Comparison of ENCODE assay signal across 9 cellular contexts in genomic region chr2:231514951-231515297, GRCh38. TPM values are rescaled to one million over a fixed set of nuclear protein-coding genes. Genes with fewer than 3 reads are reported as not detected.
DNase-seq lines count a peak whose midpoint lies in the region; TF ChIP-seq lines count a peak whose summit lies in the region.
"Had no signal": no experiment of that assay in that cellular context is flagged by ENCODE, and none has a peak within 500 bp of the region (broad histone marks: within the 10 kb centered on the region; RNA-seq: fewer than 3 reads in every experiment).

No MANE protein-coding gene starts in this region.

- TF ChIP-seq CTCF in OCI-LY3 (IDR thresholded peaks at IDR 0.05; ENCODE audit: low read depth, low read length) (no peak), epithelial cell of esophagus (IDR thresholded peaks at IDR 0.05; ENCODE audit: insufficient read depth, low read depth, low read length, missing control alignments) (no peak), parathyroid adenoma (IDR thresholded peaks at IDR 0.05) (no peak)

- H3K79me2 ChIP-seq in OCI-LY3 (ENCODE audit: low read length), result no peaks in the 10 kb centered on the region
- no peaks in the 10 kb centered on the region for H3K79me2 ChIP-seq in parathyroid adenoma

- H3K4me2 ChIP-seq in OCI-LY3 (ENCODE audit: low read length) (peak overlapping the region; percentile 82), parathyroid adenoma (ENCODE audit: low read length) (peak overlapping the region; percentile 99)

- H3K9me3 ChIP-seq in ES-I3 (ENCODE audit: control insufficient read depth, insufficient read depth, low read length), result no peaks in the 10 kb centered on the region
- no peaks in the 10 kb centered on the region for H3K9me3 ChIP-seq in OCI-LY3 (ENCODE audit: insufficient read depth, low read length)
- H3K9me3 ChIP-seq in parathyroid adenoma (ENCODE audit: control insufficient read depth, low read length), result peaks cover 4% of the 10 kb centered on the region

- H2AFZ ChIP-seq in OCI-LY3 (ENCODE audit: low read depth, low read length) (peak overlapping the region; percentile 35; the same call in 1 of the 2 replicates), parathyroid adenoma (peak overlapping the region; percentile 97)

- no peaks in the 10 kb centered on the region for H3K36me3 ChIP-seq in ES-I3 (ENCODE audit: insufficient read depth, low read length)
- no peaks in the 10 kb centered on the region for H3K36me3 ChIP-seq in OCI-LY3 (replicated peaks; ENCODE audit: low read depth, low read length)
- H3K36me3 ChIP-seq in parathyroid adenoma (ENCODE audit: control insufficient read depth, insufficient read depth, low read length), result no peaks in the 10 kb centered on the region

- H3K4me3 ChIP-seq in OCI-LY3 (ENCODE audit: low read length) (peak overlapping the region; percentile 84), epithelial cell of esophagus (ENCODE audit: low read length) (peak overlapping the region; percentile 70), parathyroid adenoma (ENCODE audit: low read depth, low read length) (peak overlapping the region; percentile 87)

- DNase-seq in epithelial cell of esophagus (ENCODE audit: low read depth), result no peak
- no peak for DNase-seq in stimulated activated CD4-positive, alpha-beta T cell treated with anti-CD3 and anti-CD28 coated beads, Interleukin-4, amount 100 ng/mL, for 4 hours
- no peak for DNase-seq in iPS-NIHi11 (ENCODE audit: low spot score)
- no peak for DNase-seq in caudate nucleus (lab: John Stamatoyannopoulos, UW)
- DNase-seq in mucosa of gallbladder (ENCODE audit: low spot score), result no peak

- H4K20me1 ChIP-seq in OCI-LY3 (ENCODE audit: insufficient read depth, low read length), result no peaks in the 10 kb centered on the region

- H3K27ac ChIP-seq in OCI-LY3 (ENCODE audit: low read length) (no peak overlapping the region), parathyroid adenoma (peak overlapping the region; percentile 91), caudate nucleus (ENCODE audit: low read depth, low read length) (no peak overlapping the region)

- peaks cover 11% of the 10 kb centered on the region for H3K4me1 ChIP-seq in ES-I3 (ENCODE audit: insufficient read depth, low read length)
- peaks cover 11% of the 10 kb centered on the region for H3K4me1 ChIP-seq in OCI-LY3 (ENCODE audit: low read length)
- H3K4me1 ChIP-seq in parathyroid adenoma, result peaks cover 2% of the 10 kb centered on the region

- H3K9ac ChIP-seq in ES-I3 (ENCODE audit: low read depth, low read length) (peak overlapping the region; percentile 53), OCI-LY3 (ENCODE audit: low read length) (peak overlapping the region; percentile 65; the same call in 1 of the 2 replicates), parathyroid adenoma (no peak overlapping the region)

- no peaks in the 10 kb centered on the region for H3K27me3 ChIP-seq in OCI-LY3 (ENCODE audit: low read depth, low read length)
- no peaks in the 10 kb centered on the region for H3K27me3 ChIP-seq in parathyroid adenoma (ENCODE audit: control insufficient read depth, insufficient read depth, low read length)

RNA-seq across cellular contexts. Expression of gene NMUR1, which starts 15.3 kb away (rescaled TPM):
- 1.1 TPM for total RNA-seq in mucosa of gallbladder
- total RNA-seq: LHCN-M2 had no signal

RNA-seq across cellular contexts. Expression of gene NCL, which starts 50.6 kb away (rescaled TPM):
- 263 TPM for total RNA-seq in mucosa of gallbladder
